17 cellular contexts compared by ENCODE assay signal in the genomic region with DNA sequence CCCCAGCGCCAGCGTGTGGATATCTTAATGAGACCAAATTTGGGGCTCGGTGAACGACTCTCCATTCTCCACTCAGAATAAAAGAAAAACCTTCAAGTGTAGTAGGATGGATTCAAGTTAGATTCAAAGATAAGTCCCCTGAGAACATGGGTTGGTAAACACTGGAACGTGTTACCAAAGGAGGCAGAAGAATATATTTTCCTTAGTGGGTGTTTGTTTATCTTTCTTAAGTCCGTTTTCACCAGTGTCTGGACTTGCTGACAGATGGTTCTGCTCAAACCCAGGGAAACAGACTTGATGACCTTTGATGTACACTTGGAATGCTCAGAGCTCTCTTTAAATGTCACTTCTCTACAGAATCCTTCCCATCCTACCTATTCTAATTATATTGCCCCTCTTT.
DNase-seq lines count a peak whose midpoint lies in the region; FAIRE-seq and TF ChIP-seq lines count a peak whose summit lies in the region.
"Had no signal": no experiment of that assay in that cellular context is flagged by ENCODE, and none has a peak within 500 bp of the region (broad histone marks: within the 10 kb centered on the region; RNA-seq: fewer than 3 reads in every experiment).

No MANE protein-coding gene starts in this region.

- H3K9me3 Mint-ChIP-seq in CD14-positive monocyte, result peaks cover under 1 to 6% (median 3%) of the 10 kb centered on the region in 7 donors

- H3K27ac ChIP-seq in OCI-LY1 (ENCODE audit: low read depth, low read length, poor library complexity, severe bottlenecking), result no peak overlapping the region
- H3K27ac ChIP-seq in osteoblast (ENCODE audit: low read depth, low read length), result no peak overlapping the region

- H3K4me2 ChIP-seq in OCI-LY1 (ENCODE audit: low read length), result no peak overlapping the region
- no peak overlapping the region for H3K4me2 ChIP-seq in osteoblast (ENCODE audit: insufficient read depth, low read length)

- H3K9me3 ChIP-seq in OCI-LY1 (ENCODE audit: low read length) (no peaks in the 10 kb centered on the region), osteoblast (ENCODE audit: low read depth, low read length) (no peaks in the 10 kb centered on the region)

- H3K36me3 Mint-ChIP-seq in CD14-positive monocyte, result no peaks in the 10 kb centered on the region
- H3K36me3 Mint-ChIP-seq: IgD-negative memory B cell had no signal

- no peak for FAIRE-seq in D721Med (lab: Jason Lieb, UNC)
- FAIRE-seq: A204.1, H54 had no signal

- no peak overlapping the region for H3K4me3 ChIP-seq in OCI-LY1 (ENCODE audit: low read depth, low read length, poor library complexity, severe bottlenecking)
- no peak overlapping the region for H3K4me3 ChIP-seq in osteoblast (ENCODE audit: insufficient read depth, low read length)

- H3K79me2 ChIP-seq in OCI-LY1 (ENCODE audit: insufficient read depth, low read length) (no peaks in the 10 kb centered on the region), osteoblast (ENCODE audit: insufficient read depth, low read length) (no peaks in the 10 kb centered on the region)

- H3K9ac ChIP-seq in OCI-LY1 (ENCODE audit: low read length), result no peak overlapping the region

- H3K36me3 ChIP-seq in OCI-LY1 (ENCODE audit: insufficient read depth, low read length) (no peaks in the 10 kb centered on the region), osteoblast (ENCODE audit: insufficient read depth, low read length) (no peaks in the 10 kb centered on the region)

- DNase-seq in EH (ENCODE audit: low read depth), result peak; percentile 5
- DNase-seq in fibroblast of peridontal ligament (ENCODE audit: extremely low read depth), result peak; percentile 26
- no peak for DNase-seq in osteoblast (ENCODE audit: insufficient read length, low spot score, missing footprints)
- DNase-seq in germinal center (ENCODE audit: low spot score), result no peak
- no peak for DNase-seq in D721Med (ENCODE audit: insufficient read length, low spot score)
- no peak for DNase-seq in CD14-positive monocyte (ENCODE audit: low spot score)
- DNase-seq: NCI-H1105 treated with DMSO at 0.1 percent for 48 hours, NCI-H2029 treated with DMSO at 0.1 percent for 48 hours, NCI-H2171 treated with DMSO at 0.1 percent for 48 hours, NCI-H446, NCI-H526, Right ventricle myocardium superior had no signal

- intact Hi-C loops in CD14-positive monocyte (cut with micrococcal nuclease), result no loop called here

- H3K27ac Mint-ChIP-seq in CD14-positive monocyte, result no peak overlapping the region
- H3K27ac Mint-ChIP-seq: B cell, IgD-negative memory B cell had no signal

- H3K4me3 Mint-ChIP-seq in CD14-positive monocyte, result no peak overlapping the region
- H3K4me3 Mint-ChIP-seq: B cell, IgD-negative memory B cell had no signal

- H3K9me2 ChIP-seq in OCI-LY1 (ENCODE audit: low read depth, low read length), result no peaks in the 10 kb centered on the region

- no peaks in the 10 kb centered on the region for H3K4me1 Mint-ChIP-seq in CD14-positive monocyte
- H3K4me1 Mint-ChIP-seq: B cell, IgD-negative memory B cell had no signal

- peaks cover 0 to 7% (median 2%) of the 10 kb centered on the region in 3 donors for H3K27me3 Mint-ChIP-seq in CD14-positive monocyte (ENCODE audit: low read depth in 3 of 3)
- H3K27me3 Mint-ChIP-seq: B cell had no signal

- no peaks in the 10 kb centered on the region for H4K20me1 ChIP-seq in OCI-LY1 (ENCODE audit: insufficient read depth, low read length)
- no peaks in the 10 kb centered on the region for H4K20me1 ChIP-seq in osteoblast (ENCODE audit: insufficient read depth, low read length)

- H3F3A ChIP-seq in OCI-LY1 (ENCODE audit: insufficient read depth, low read length), result no peaks in the 10 kb centered on the region

- TF ChIP-seq CTCF in OCI-LY1 (IDR thresholded peaks at IDR 0.05; ENCODE audit: low read length), result no peak
- TF ChIP-seq CTCF in osteoblast (IDR thresholded peaks at IDR 0.05; ENCODE audit: extremely low read depth, low read depth, low read length), result no peak
- TF ChIP-seq CTCF in D721Med (IDR thresholded peaks at IDR 0.05; ENCODE audit: insufficient read depth, missing control alignments), result no peak
- no peak for TF ChIP-seq CTCF in CD14-positive monocyte (IDR thresholded peaks at IDR 0.05)

- H2AFZ ChIP-seq in OCI-LY1 (ENCODE audit: low read length) (peak overlapping the region; percentile 22; the same call in 1 of the 2 replicates), osteoblast (ENCODE audit: low read length) (peak overlapping the region; percentile 40)

- H3K4me1 ChIP-seq in OCI-LY1 (ENCODE audit: insufficient read depth, low read length, severe bottlenecking) (no peaks in the 10 kb centered on the region), osteoblast (ENCODE audit: insufficient read depth, low read length) (no peaks in the 10 kb centered on the region)

- H3K27me3 ChIP-seq in OCI-LY1 (ENCODE audit: insufficient read depth, low read length) (no peaks in the 10 kb centered on the region), osteoblast (ENCODE audit: insufficient read depth, low read length) (no peaks in the 10 kb centered on the region)

Comparison
In these comparisons a context has a peak if more than half of its experiments do, and no peak if none do; other contexts are left out.
1. DNase-seq: peak in EH (single experiment) and fibroblast of peridontal ligament (single experiment); none in osteoblast (single experiment), germinal center (single experiment), D721Med (single experiment) and CD14-positive monocyte (single experiment).